ENCODE assay signal across 8 cellular contexts in genomic region chr14:56487090-56487667, GRCh38.
DNase-seq lines count a peak whose midpoint lies in the region; ATAC-seq and TF ChIP-seq lines count a peak whose summit lies in the region.

No MANE protein-coding gene starts in this region.

- CTCF ChIA-PET in A673 (lab: Charles Lee) = interaction anchor here (1.6 kb wide), 1 partner anchor 13 kb away, joined by 4 read pairs; no protein-coding TSS in a partner anchor
- CTCF ChIA-PET in HEK293 (lab: Yijun Ruan, JAX) = interaction anchor here (0.5 to 2.8 kb wide), 15 partner anchors 10 to 1914 kb away, joined by 3 to 15 read pairs (median 3); no protein-coding TSS in a partner anchor

- peaks cover 32% of the 10 kb centered on the region for H3K4me1 ChIP-seq in A673 (ENCODE audit: insufficient read depth, low read length, poor library complexity, severe bottlenecking)
- H3K4me1 ChIP-seq in HEK293 (ENCODE audit: control insufficient read depth, insufficient read depth, low read length) = no peaks in the 10 kb centered on the region
- H3K4me1 ChIP-seq in adipocyte (ENCODE audit: control insufficient read depth, insufficient read depth, low read length) = peaks cover 31% of the 10 kb centered on the region

- peak overlapping the region; percentile 8 for H3K9ac ChIP-seq in adipocyte (ENCODE audit: low read length)

- H3K27ac ChIP-seq in A673 (ENCODE audit: low read depth, low read length, poor library complexity, severe bottlenecking) (peak overlapping the region; percentile 44), HEK293 (ENCODE audit: extremely low read depth, low read depth, low read length) (no peak overlapping the region)

- intact Hi-C loops in A673 (cut with micrococcal nuclease; ENCODE audit: unreplicated experiment) = loop anchor here (5.0 kb wide), 1 partner anchor 1040 kb away; no protein-coding TSS in a partner anchor
- intact Hi-C loops in left colon (cut with DNase I, micrococcal nuclease) = no loop called here

- H3K9me3 ChIP-seq in A673 (ENCODE audit: low read depth, low read length, poor library complexity, severe bottlenecking) (no peaks in the 10 kb centered on the region), HEK293 (ENCODE audit: control insufficient read depth, insufficient read depth, low read depth, low read length) (no peaks in the 10 kb centered on the region), adipocyte (ENCODE audit: control insufficient read depth, low read length) (no peaks in the 10 kb centered on the region)

- H3K36me3 ChIP-seq in A673 (ENCODE audit: insufficient read depth, low read length, poor library complexity, severe bottlenecking) (no peaks in the 10 kb centered on the region), HEK293 (ENCODE audit: control insufficient read depth in 2 of 2, insufficient read depth in 1 of 2, low read length in 2 of 2) (no peaks in the 10 kb centered on the region), adipocyte (ENCODE audit: control insufficient read depth, insufficient read depth, low read length, severe bottlenecking) (no peaks in the 10 kb centered on the region)

- ATAC-seq in left colon (peak; percentile 35), HG02885 (IDR thresholded peaks at IDR 0.05; ENCODE audit: poor library complexity, unreplicated experiment) (no peak), GM21423 (IDR thresholded peaks at IDR 0.05; ENCODE audit: unreplicated experiment) (no peak)

- POLR2A ChIA-PET in A673 (lab: Charles Lee; ENCODE audit: low non-redundant PET) = no interaction called here
- POLR2A ChIA-PET in HEK293 (lab: Yijun Ruan, JAX) = no interaction called here

- peak; percentile 74 for TF ChIP-seq CTCF in A673 (conservative IDR thresholded peaks at IDR 0.05; ENCODE audit: low read depth, low read length)
- no peak for TF ChIP-seq CTCF in HEK293 (tag by site-specific recombination; IDR thresholded peaks at IDR 0.05)

- peak; percentile 61 for DNase-seq in A673 (ENCODE audit: low spot score)
- DNase-seq in adipocyte (ENCODE audit: low read depth) = peak; percentile 75
- DNase-seq in left colon = no peak
- DNase-seq in GF-D8 (lab: John Stamatoyannopoulos, UW) = no peak
- DNase-seq in activated CD8-positive, alpha-beta memory T cell treated with anti-CD3 and anti-CD28 coated beads, Interleukin-2, amount 50 U/mL, for 4 hours = no peak

- no peaks in the 10 kb centered on the region for H3K27me3 ChIP-seq in A673 (replicated peaks; ENCODE audit: insufficient read depth, low read depth, low read length, poor library complexity)
- no peaks in the 10 kb centered on the region for H3K27me3 ChIP-seq in adipocyte (replicated peaks; ENCODE audit: control insufficient read depth, insufficient read depth, low read length)

- no TSS peak for BruUV-seq in A673 (replicated peaks; lab: Mats Ljungman, UMichigan)

- H3K4me3 ChIP-seq in A673 (ENCODE audit: low read depth, low read length, poor library complexity, severe bottlenecking) (no peak overlapping the region), HEK293 (ENCODE audit: low read depth, low read length) (no peak overlapping the region), adipocyte (ENCODE audit: low read length) (no peak overlapping the region)

TF ChIP-seq in HEK293, 187 proteins besides CTCF, POLR2A, EP300 and RAD21:
- TF ChIP-seq ZBTB11 (tag by site-specific recombination; conservative IDR thresholded peaks at IDR 0.05; ENCODE audit: low read depth) = no peak
- no peak for TF ChIP-seq ZNF223 (tag by site-specific recombination; IDR thresholded peaks at IDR 0.05)
- TF ChIP-seq, protein P1, sequence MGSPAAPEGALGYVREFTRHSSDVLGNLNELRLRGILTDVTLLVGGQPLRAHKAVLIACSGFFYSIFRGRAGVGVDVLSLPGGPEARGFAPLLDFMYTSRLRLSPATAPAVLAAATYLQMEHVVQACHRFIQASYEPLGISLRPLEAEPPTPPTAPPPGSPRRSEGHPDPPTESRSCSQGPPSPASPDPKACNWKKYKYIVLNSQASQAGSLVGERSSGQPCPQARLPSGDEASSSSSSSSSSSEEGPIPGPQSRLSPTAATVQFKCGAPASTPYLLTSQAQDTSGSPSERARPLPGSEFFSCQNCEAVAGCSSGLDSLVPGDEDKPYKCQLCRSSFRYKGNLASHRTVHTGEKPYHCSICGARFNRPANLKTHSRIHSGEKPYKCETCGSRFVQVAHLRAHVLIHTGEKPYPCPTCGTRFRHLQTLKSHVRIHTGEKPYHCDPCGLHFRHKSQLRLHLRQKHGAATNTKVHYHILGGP (tag by site-specific recombination; IDR thresholded peaks at IDR 0.05) = peak; percentile 40; the same call in 1 of the 2 replicates
- TF ChIP-seq, protein P2, sequence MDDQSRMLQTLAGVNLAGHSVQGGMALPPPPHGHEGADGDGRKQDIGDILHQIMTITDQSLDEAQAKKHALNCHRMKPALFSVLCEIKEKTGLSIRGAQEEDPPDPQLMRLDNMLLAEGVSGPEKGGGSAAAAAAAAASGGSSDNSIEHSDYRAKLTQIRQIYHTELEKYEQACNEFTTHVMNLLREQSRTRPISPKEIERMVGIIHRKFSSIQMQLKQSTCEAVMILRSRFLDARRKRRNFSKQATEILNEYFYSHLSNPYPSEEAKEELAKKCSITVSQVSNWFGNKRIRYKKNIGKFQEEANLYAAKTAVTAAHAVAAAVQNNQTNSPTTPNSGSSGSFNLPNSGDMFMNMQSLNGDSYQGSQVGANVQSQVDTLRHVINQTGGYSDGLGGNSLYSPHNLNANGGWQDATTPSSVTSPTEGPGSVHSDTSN (CRISPR knock-in tag; IDR thresholded peaks at IDR 0.05) = no peak
- no peak for TF ChIP-seq BCL11B (tag by site-specific recombination; IDR thresholded peaks at IDR 0.05; ENCODE audit: low read depth)
- no peak for TF ChIP-seq ZNF24 (tag by site-specific recombination; IDR thresholded peaks at IDR 0.05)
- no peak for TF ChIP-seq ZNF112 (tag by site-specific recombination; IDR thresholded peaks at IDR 0.05)
- peak; percentile 46 for TF ChIP-seq ZNF654 (tag by site-specific recombination; IDR thresholded peaks at IDR 0.05; ENCODE audit: low read depth)
- no peak for TF ChIP-seq ZNF416 (tag by site-specific recombination; IDR thresholded peaks at IDR 0.05)
- TF ChIP-seq ZBTB17 (tag by site-specific recombination; IDR thresholded peaks at IDR 0.05) = no peak
- TF ChIP-seq ZNF132 (tag by site-specific recombination; IDR thresholded peaks at IDR 0.05; ENCODE audit: borderline replicate concordance) = no peak

Comparison
In these comparisons a context has a peak if more than half of its experiments do, and no peak if none do; other contexts are left out.
1. DNase-seq: peak in A673 (single experiment) and adipocyte (single experiment); none in left colon (0 of 2), GF-D8 (single experiment) and activated CD8-positive, alpha-beta memory T cell treated with anti-CD3 and anti-CD28 coated beads, Interleukin-2, amount 50 U/mL, for 4 hours (single experiment).